Comparison of ENCODE assay signal across 8 cellular contexts in genomic region chr19:53977429-53977990, GRCh38. TPM values are rescaled to one million over a fixed set of nuclear protein-coding genes. Genes with fewer than 3 reads are reported as not detected.
DNase-seq lines count a peak whose midpoint lies in the region; ATAC-seq and TF ChIP-seq lines count a peak whose summit lies in the region.

No MANE protein-coding gene starts in this region.

- peak; percentile 95 for DNase-seq in DMS114 treated with DMSO at 0.1 percent for 48 hours (lab: John Stamatoyannopoulos, UW; ENCODE audit: unreplicated experiment)
- DNase-seq in MM.1S: peak; percentile 42
- peak in 54 of 58 donors; percentile 11 to 90 (median 66) for DNase-seq in anterior cingulate cortex (lab: John Stamatoyannopoulos, UW)
- DNase-seq in left ventricle myocardium superior: peak; percentile 63
- peak; percentile 66 for DNase-seq in prostate gland (ENCODE audit: low spot score)
- peak; percentile 58 to 68 for DNase-seq in uterus
- DNase-seq in NCI-H774 (lab: John Stamatoyannopoulos, UW): no peak

- H4K20me1 ChIP-seq in MM.1S (ENCODE audit: insufficient read depth, low read length): no peaks in the 10 kb centered on the region

- intact Hi-C loops in left ventricle myocardium superior (cut with micrococcal nuclease): no loop called here
- intact Hi-C loops in prostate gland (cut with DNase I): no loop called here
- intact Hi-C loops in uterus (cut with DNase I; ENCODE audit: low total_unique reads): no loop called here

- peak overlapping the region; percentile 8 for H3K27ac Mint-ChIP-seq in T-helper 1 cell treated with Interleukin-12 subunit alpha and Interleukin-12 subunit beta and Interleukin-4 antibody, amounts not matched to agents 30 μg/mL and 1 μg/mL, for 36 hours

- no peaks in the 10 kb centered on the region for H3F3A ChIP-seq in MM.1S (ENCODE audit: insufficient read depth, low read length)

- peak overlapping the region; percentile 33 for H3K4me3 Mint-ChIP-seq in T-helper 1 cell treated with Interleukin-12 subunit alpha and Interleukin-12 subunit beta and Interleukin-4 antibody, amounts not matched to agents 30 μg/mL and 1 μg/mL, for 36 hours

- H3K4me1 ChIP-seq in MM.1S (ENCODE audit: low read length) (no peaks in the 10 kb centered on the region), prostate gland (replicated peaks) (no peaks in the 10 kb centered on the region), uterus (peaks cover 0 to 7% of the 10 kb centered on the region in 2 donors)

- peaks cover 9% of the 10 kb centered on the region for H3K36me3 Mint-ChIP-seq in T-helper 1 cell treated with Interleukin-12 subunit alpha and Interleukin-12 subunit beta and Interleukin-4 antibody, amounts not matched to agents 30 μg/mL and 1 μg/mL, for 36 hours (ENCODE audit: low read depth)

- H3K27ac ChIP-seq in MM.1S (ENCODE audit: low read length): no peak overlapping the region
- H3K27ac ChIP-seq in prostate gland: no peak overlapping the region
- no peak overlapping the region for H3K27ac ChIP-seq in uterus

- H3K9me2 ChIP-seq in MM.1S (replicated peaks; ENCODE audit: insufficient read depth, low read length): no peaks in the 10 kb centered on the region

- ATAC-seq in left ventricle myocardium superior: peak; percentile 90

- H3K4me2 ChIP-seq in MM.1S (ENCODE audit: low read depth, low read length): no peak overlapping the region

- H3K79me2 ChIP-seq in MM.1S (ENCODE audit: low read length): no peaks in the 10 kb centered on the region

- TF ChIP-seq CTCF in MM.1S (IDR thresholded peaks at IDR 0.05; ENCODE audit: low read length): no peak
- TF ChIP-seq CTCF in prostate gland (IDR thresholded peaks at IDR 0.05): no peak
- TF ChIP-seq CTCF in uterus (IDR thresholded peaks at IDR 0.05): no peak

- no peak overlapping the region for H2AFZ ChIP-seq in MM.1S (ENCODE audit: low read length)

- 4% methylated on average over 9 of the region's 9 CpGs for WGBS in prostate gland

- peaks cover 15% of the 10 kb centered on the region for H3K4me1 Mint-ChIP-seq in T-helper 1 cell treated with Interleukin-12 subunit alpha and Interleukin-12 subunit beta and Interleukin-4 antibody, amounts not matched to agents 30 μg/mL and 1 μg/mL, for 36 hours (ENCODE audit: low read depth)

- H3K27me3 ChIP-seq in MM.1S (replicated peaks; ENCODE audit: insufficient read depth, low read length) (no peaks in the 10 kb centered on the region; the same call in 1 of the 2 replicates), prostate gland (replicated peaks; ENCODE audit: insufficient read depth) (peaks cover 9% of the 10 kb centered on the region), uterus (peaks cover 4 to 36% of the 10 kb centered on the region in 2 donors)

- H3K9me3 Mint-ChIP-seq in T-helper 1 cell treated with Interleukin-12 subunit alpha and Interleukin-12 subunit beta and Interleukin-4 antibody, amounts not matched to agents 30 μg/mL and 1 μg/mL, for 36 hours: peaks cover 18% of the 10 kb centered on the region

- no peak overlapping the region for H3K4me3 ChIP-seq in MM.1S (ENCODE audit: low read length)
- H3K4me3 ChIP-seq in prostate gland: no peak overlapping the region
- no peak overlapping the region for H3K4me3 ChIP-seq in uterus

- peaks cover 46% of the 10 kb centered on the region for H3K27me3 Mint-ChIP-seq in T-helper 1 cell treated with Interleukin-12 subunit alpha and Interleukin-12 subunit beta and Interleukin-4 antibody, amounts not matched to agents 30 μg/mL and 1 μg/mL, for 36 hours (ENCODE audit: low read depth)

- TF ChIP-seq POLR2A in prostate gland (IDR thresholded peaks at IDR 0.05) (no peak), uterus (IDR thresholded peaks at IDR 0.05) (no peak)

- H3K9ac ChIP-seq in MM.1S (ENCODE audit: low read length): no peak overlapping the region

- H3K9me3 ChIP-seq in MM.1S (replicated peaks; ENCODE audit: insufficient read depth, low read length): no peaks in the 10 kb centered on the region
- H3K9me3 ChIP-seq in prostate gland: no peaks in the 10 kb centered on the region
- H3K9me3 ChIP-seq in uterus: no peaks in the 10 kb centered on the region

- H3K36me3 ChIP-seq in MM.1S (replicated peaks; ENCODE audit: insufficient read depth, low read length): no peaks in the 10 kb centered on the region
- no peaks in the 10 kb centered on the region for H3K36me3 ChIP-seq in prostate gland
- H3K36me3 ChIP-seq in uterus: no peaks in the 10 kb centered on the region

RNA-seq across cellular contexts. Expression of gene CACNG6, which starts 13.9 kb away (rescaled TPM):
- not detected for total RNA-seq in left ventricle myocardium superior
- 1 to 10 TPM in 1 of 2 donors, not detected in 1; 2.3 TPM for total RNA-seq in prostate gland
- 1 to 10 TPM in 1 of 4 donors, under 1 TPM in 1, not detected in 2; 0.55 to 1.7 TPM for total RNA-seq in uterus

RNA-seq across cellular contexts. Expression of gene CACNG8, which starts 14.8 kb away (rescaled TPM):
- total RNA-seq in left ventricle myocardium superior: 0.02 TPM
- total RNA-seq in prostate gland: under 1 TPM in 1 of 2 donors, not detected in 1; 0.51 TPM
- total RNA-seq in uterus: under 1 TPM in 2 of 4 donors, not detected in 2; 0.21 to 0.24 TPM
